8 cellular contexts compared by ENCODE assay signal in the genomic region with DNA sequence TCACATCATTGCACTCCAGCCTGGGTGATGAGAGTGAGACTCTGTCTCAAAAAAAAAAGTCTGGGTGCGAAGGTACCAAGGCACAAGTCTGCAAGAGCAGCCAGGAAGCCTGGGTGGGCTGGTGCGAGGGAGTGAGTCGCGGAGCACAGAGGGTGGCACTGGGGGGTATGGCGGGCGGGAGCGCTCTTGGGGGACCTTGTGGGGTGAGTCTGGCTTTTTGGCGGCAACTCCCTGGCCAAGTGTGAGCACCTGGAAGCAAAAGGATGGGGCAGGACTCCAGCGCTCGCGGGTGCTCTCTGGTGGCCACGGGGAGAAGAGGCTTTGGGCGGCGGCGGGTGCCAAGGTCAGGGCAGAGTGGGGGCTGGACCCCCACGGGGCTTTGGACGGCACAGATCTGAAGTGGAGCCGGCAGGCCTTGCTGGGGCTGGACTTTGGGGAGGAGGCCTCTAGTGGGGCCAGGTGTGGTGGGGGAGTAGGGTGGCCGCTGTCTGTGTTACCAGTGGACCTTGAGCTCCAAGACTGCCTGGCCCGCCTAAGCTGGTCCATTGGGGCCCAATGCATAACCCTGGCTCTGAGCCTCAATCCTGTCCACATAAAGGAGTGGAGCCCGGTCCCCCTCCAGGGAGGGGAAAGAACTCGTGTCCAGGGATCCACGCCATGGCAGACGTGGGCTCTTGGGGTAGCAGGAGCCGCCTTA. TPM values are rescaled to one million over a fixed set of nuclear protein-coding genes. Genes with fewer than 3 reads are reported as not detected.
DNase-seq lines count a peak whose midpoint lies in the region; ATAC-seq and FAIRE-seq lines count a peak whose summit lies in the region.

No MANE protein-coding gene starts in this region.

- no peaks in the 10 kb centered on the region for H3K27me3 Mint-ChIP-seq in CD4-positive, CD25-positive, alpha-beta regulatory T cell
- no peaks in the 10 kb centered on the region for H3K27me3 Mint-ChIP-seq in T-helper 17 cell

- peak overlapping the region; percentile 58 for H3K27ac ChIP-seq in CD4-positive, CD25-positive, alpha-beta regulatory T cell (ENCODE audit: insufficient read depth, low read length, poor library complexity, severe bottlenecking)

- H3K9me3 Mint-ChIP-seq in CD4-positive, CD25-positive, alpha-beta regulatory T cell: no peaks in the 10 kb centered on the region

- peak; percentile 52 to 64 for ATAC-seq in CD4-positive, CD25-positive, alpha-beta regulatory T cell (ENCODE audit: low read depth in 2 of 2)
- ATAC-seq in HG02642 (IDR thresholded peaks at IDR 0.05; ENCODE audit: poor library complexity, unreplicated experiment): peak; percentile 31
- ATAC-seq in T-helper 17 cell: peak; percentile 61

- peak; percentile 41 to 67 (median 62) for DNase-seq in CD4-positive, CD25-positive, alpha-beta regulatory T cell
- peak; percentile 51 to 63 (median 57) for DNase-seq in T-helper 17 cell
- DNase-seq in amniotic epithelial cell (ENCODE audit: low read depth): peak; percentile 23
- DNase-seq in islet precursor cell: peak; percentile 76
- peak; percentile 83 for DNase-seq in stimulated activated CD8-positive, alpha-beta memory T cell treated with anti-CD3 and anti-CD28 coated beads, Interleukin-4, amount 100 ng/mL, for 48 hours
- no peak for DNase-seq in frontal cortex (ENCODE audit: low spot score in 2 of 2)
- DNase-seq in T1000 (lab: John Stamatoyannopoulos, UW): no peak

- H3K4me3 ChIP-seq in CD4-positive, CD25-positive, alpha-beta regulatory T cell (ENCODE audit: low read depth, low read length): peak overlapping the region; percentile 44

- H3K9me3 ChIP-seq in CD4-positive, CD25-positive, alpha-beta regulatory T cell (ENCODE audit: control insufficient read depth in 2 of 2, low read length in 2 of 2): no peaks in the 10 kb centered on the region
- H3K9me3 ChIP-seq in T-helper 17 cell (ENCODE audit: control insufficient read depth, low read length, poor library complexity, severe bottlenecking): no peaks in the 10 kb centered on the region

- peaks cover 0 to 42% (median 11%) of the 10 kb centered on the region in 4 donors for H3K4me1 Mint-ChIP-seq in CD4-positive, CD25-positive, alpha-beta regulatory T cell
- peaks cover 28% of the 10 kb centered on the region for H3K4me1 Mint-ChIP-seq in T-helper 17 cell

- H3K4me3 Mint-ChIP-seq in CD4-positive, CD25-positive, alpha-beta regulatory T cell: peak overlapping the region; percentile 67 to 89 (median 80)
- H3K4me3 Mint-ChIP-seq in T-helper 17 cell: peak overlapping the region; percentile 82

- H3K36me3 Mint-ChIP-seq in CD4-positive, CD25-positive, alpha-beta regulatory T cell: peaks cover 19% of the 10 kb centered on the region
- H3K36me3 Mint-ChIP-seq in T-helper 17 cell (ENCODE audit: low read depth): peaks cover 9% of the 10 kb centered on the region

- peaks cover 54% of the 10 kb centered on the region for H3K36me3 ChIP-seq in CD4-positive, CD25-positive, alpha-beta regulatory T cell (ENCODE audit: control insufficient read depth, insufficient read depth, low read length)

- peaks cover 32% of the 10 kb centered on the region for H3K4me1 ChIP-seq in CD4-positive, CD25-positive, alpha-beta regulatory T cell (ENCODE audit: control insufficient read depth, insufficient read depth, low read length, poor library complexity, severe bottlenecking)

- peak overlapping the region in 2 of 3 donors; percentile 82 to 86 for H3K27ac Mint-ChIP-seq in CD4-positive, CD25-positive, alpha-beta regulatory T cell
- H3K27ac Mint-ChIP-seq in T-helper 17 cell: peak overlapping the region; percentile 97

- no peaks in the 10 kb centered on the region for H3K27me3 ChIP-seq in CD4-positive, CD25-positive, alpha-beta regulatory T cell (ENCODE audit: control insufficient read depth, insufficient read depth, low read length)

- FAIRE-seq in frontal cortex (lab: Jason Lieb, UNC): no peak

RNA-seq across cellular contexts. Expression of gene P2RY11, which starts 1.6 kb away (rescaled TPM):
- total RNA-seq in CD4-positive, CD25-positive, alpha-beta regulatory T cell: 23.0 TPM
- polyA plus RNA-seq in CD4-positive, CD25-positive, alpha-beta regulatory T cell: 1 to 10 TPM in 3 of 4 donors, under 1 TPM in 1; 0.64 to 2.2 (median 1.6) TPM
- total RNA-seq in T-helper 17 cell (10 to 100 TPM; 46.6 to 50.8 TPM), frontal cortex (4.1 TPM)

RNA-seq across cellular contexts. Expression of gene EIF3G, which starts 6.7 kb away (rescaled TPM):
- 328 TPM for total RNA-seq in CD4-positive, CD25-positive, alpha-beta regulatory T cell
- 100 to 1,000 TPM; 243 to 257 (median 253) TPM for polyA plus RNA-seq in CD4-positive, CD25-positive, alpha-beta regulatory T cell
- total RNA-seq in T-helper 17 cell (100 to 1,000 TPM; 312 to 322 TPM), frontal cortex (108 TPM)

RNA-seq across cellular contexts. Expression of gene PPAN, which starts 6.9 kb away (rescaled TPM):
- 62.2 TPM for total RNA-seq in CD4-positive, CD25-positive, alpha-beta regulatory T cell
- 10 to 100 TPM; 14.1 to 29.2 (median 21.7) TPM for polyA plus RNA-seq in CD4-positive, CD25-positive, alpha-beta regulatory T cell
- total RNA-seq in T-helper 17 cell (10 to 100 TPM; 79.8 to 87.8 TPM), frontal cortex (15.1 TPM)

RNA-seq across cellular contexts. Expression of gene ANGPTL6, which starts 10.6 kb away (rescaled TPM):
- 0.30 TPM for total RNA-seq in CD4-positive, CD25-positive, alpha-beta regulatory T cell
- under 1 TPM; 0.18 to 0.53 (median 0.22) TPM for polyA plus RNA-seq in CD4-positive, CD25-positive, alpha-beta regulatory T cell
- total RNA-seq in T-helper 17 cell (1 to 10 TPM in 1 of 2 donors, under 1 TPM in 1; 0.86 to 2.2 TPM), frontal cortex (not detected)

RNA-seq across cellular contexts. Expression of gene SHFL, which starts 26.9 kb away (rescaled TPM):
- total RNA-seq in CD4-positive, CD25-positive, alpha-beta regulatory T cell: 93.2 TPM
- polyA plus RNA-seq in CD4-positive, CD25-positive, alpha-beta regulatory T cell: 10 to 100 TPM; 28.0 to 29.4 (median 28.6) TPM
- total RNA-seq in T-helper 17 cell (10 to 100 TPM; 65.2 to 68.0 TPM), frontal cortex (3.3 TPM)

Comparison
In these comparisons a context has a peak if more than half of its experiments do, and no peak if none do; other contexts are left out.
1. DNase-seq: peak in CD4-positive, CD25-positive, alpha-beta regulatory T cell (3 of 3), T-helper 17 cell (3 of 3), amniotic epithelial cell (single experiment), islet precursor cell (single experiment) and stimulated activated CD8-positive, alpha-beta memory T cell treated with anti-CD3 and anti-CD28 coated beads, Interleukin-4, amount 100 ng/mL, for 48 hours (single experiment); none in frontal cortex (0 of 2) and T1000 (single experiment).
2. Peak in every context shown above with its lines, with median percentiles within 50 percentile points of each other: ATAC-seq.